ENCODE assay signal across 13 cellular contexts in the genomic region with DNA sequence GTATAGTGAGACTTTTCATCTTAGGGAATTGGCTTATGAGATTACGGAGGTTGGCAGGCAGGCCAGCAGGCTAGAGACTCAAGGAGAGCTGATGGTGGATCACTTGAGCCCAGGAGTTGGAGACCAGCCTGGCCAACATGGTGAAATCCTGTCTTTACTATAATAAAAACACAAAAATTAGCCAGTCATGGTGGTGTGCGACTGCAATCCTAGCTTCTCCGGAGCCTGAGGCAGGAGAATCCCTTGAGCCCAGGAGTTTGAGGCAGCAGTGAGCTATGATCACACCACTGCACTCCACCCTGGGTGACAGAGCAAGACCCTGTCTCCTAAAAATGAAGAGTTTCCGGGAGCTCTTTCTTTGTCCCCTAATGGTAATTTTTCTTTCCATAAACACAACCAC. TPM values are rescaled to one million over a fixed set of nuclear protein-coding genes. Genes with fewer than 3 reads are reported as not detected.
"Had no signal": no experiment of that assay in that cellular context is flagged by ENCODE, and none has a peak within 500 bp of the region (broad histone marks: within the 10 kb centered on the region; RNA-seq: fewer than 3 reads in every experiment).

No MANE protein-coding gene starts in this region.

RNA-seq across cellular contexts. Expression of gene CFC1, which starts 14.6 kb away (rescaled TPM):
- total RNA-seq: activated B cell treated with CpG ODN at 0.5 μM for 24 hours; activated CD4-positive, alpha-beta memory T cell treated with anti-CD3 and anti-CD28 coated beads for 36 hours; activated CD4-positive, alpha-beta T cell treated with anti-CD3 and anti-CD28 coated beads, Interleukin-2, amount 10 ng/mL, durations not matched to agents 24 days and 14 days; activated CD8-positive, alpha-beta memory T cell treated with anti-CD3 and anti-CD28 coated beads for 36 hours; activated CD8-positive, alpha-beta T cell treated with anti-CD3 and anti-CD28 coated beads for 36 hours; activated naive CD8-positive, alpha-beta T cell treated with anti-CD3 and anti-CD28 coated beads, Interleukin-2, amount 10 ng/mL, durations not matched to agents 7 days and 5 days; activated T-cell treated with anti-CD3 and anti-CD28 coated beads, Interleukin-2, amount 50 U/mL, for 72 hours; activated T-helper 1 cell treated with anti-CD3 and anti-CD28 coated beads, Interleukin-12 subunit alpha, Interleukin-12 subunit beta, Interleukin-2, Interleukin-4 antibody, amounts not matched to agents 30 ng/mL and 10 ng/mL and 1 ng/mL, durations not matched to agents 14 hours and 24 hours and 36 hours; activated T-helper 17 cell treated with anti-CD3 and anti-CD28 coated beads, Interleukin-2, amount 50 U/mL, for 72 hours; ascending aorta; bronchial epithelial cell had no signal

RNA-seq across cellular contexts. Expression of gene POTEJ, which starts 26.5 kb away (rescaled TPM):
- total RNA-seq: activated B cell treated with CpG ODN at 0.5 μM for 24 hours; activated CD4-positive, alpha-beta memory T cell treated with anti-CD3 and anti-CD28 coated beads for 36 hours; activated CD4-positive, alpha-beta T cell treated with anti-CD3 and anti-CD28 coated beads, Interleukin-2, amount 10 ng/mL, durations not matched to agents 24 days and 14 days; activated CD8-positive, alpha-beta memory T cell treated with anti-CD3 and anti-CD28 coated beads for 36 hours; activated CD8-positive, alpha-beta T cell treated with anti-CD3 and anti-CD28 coated beads for 36 hours; activated naive CD8-positive, alpha-beta T cell treated with anti-CD3 and anti-CD28 coated beads, Interleukin-2, amount 10 ng/mL, durations not matched to agents 7 days and 5 days; activated T-cell treated with anti-CD3 and anti-CD28 coated beads, Interleukin-2, amount 50 U/mL, for 4 hours; activated T-cell treated with anti-CD3 and anti-CD28 coated beads, Interleukin-2, amount 50 U/mL, for 72 hours; activated T-helper 1 cell treated with anti-CD3 and anti-CD28 coated beads, Interleukin-12 subunit alpha, Interleukin-12 subunit beta, Interleukin-2, Interleukin-4 antibody, amounts not matched to agents 30 ng/mL and 10 ng/mL and 1 ng/mL, durations not matched to agents 14 hours and 24 hours and 36 hours; activated T-helper 17 cell treated with anti-CD3 and anti-CD28 coated beads, Interleukin-2, amount 50 U/mL, for 72 hours; ascending aorta; bronchial epithelial cell had no signal
- polyA plus RNA-seq: adipose tissue had no signal
